Comparison of ENCODE assay signal across 29 cellular contexts in the genomic region with DNA sequence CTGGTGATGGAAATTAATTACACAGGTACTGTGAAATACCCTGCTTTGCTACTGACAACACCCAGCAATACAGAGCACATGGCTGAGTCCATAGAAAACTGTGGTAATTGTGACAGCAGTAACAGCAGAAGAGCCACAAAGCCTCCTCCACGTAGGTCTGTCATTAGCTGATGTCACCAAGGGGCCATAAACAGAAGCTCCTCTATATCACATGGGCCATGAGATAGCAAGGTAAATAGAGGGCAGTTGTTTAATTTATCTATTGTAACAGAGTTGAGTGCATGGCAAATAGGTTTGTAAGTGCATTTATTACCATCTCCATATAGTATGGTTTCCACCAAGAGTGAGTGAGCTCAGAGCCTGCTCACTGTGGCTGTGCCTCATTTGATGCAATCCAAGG.
A peak's percentile ranks its signal among the peaks of the same experiment; 100 is the strongest.
DNase-seq lines count a peak whose midpoint lies in the region; ATAC-seq and TF ChIP-seq lines count a peak whose summit lies in the region.
"Had no signal": no experiment of that assay in that cellular context is flagged by ENCODE, and none has a peak within 500 bp of the region (broad histone marks: within the 10 kb centered on the region; RNA-seq: fewer than 3 reads in every experiment).

No MANE protein-coding gene starts in this region.

- no peak overlapping the region for H3K4me3 ChIP-seq in epithelial cell of esophagus (ENCODE audit: low read length)
- H3K4me3 ChIP-seq: esophagus squamous epithelium, psoas muscle, sigmoid colon, SJSA1, stomach, thyroid gland had no signal

- CTCF ChIA-PET in RWPE1 (lab: Yijun Ruan, JAX), result interaction anchor here (0.5 kb wide), 1 partner anchor 386 kb away, joined by 7 read pairs; no protein-coding TSS in a partner anchor

- no peak for TF ChIP-seq CTCF in epithelial cell of esophagus (IDR thresholded peaks at IDR 0.05; ENCODE audit: insufficient read depth, low read depth, low read length, missing control alignments)
- TF ChIP-seq CTCF in RWPE1 (conservative IDR thresholded peaks at IDR 0.05; ENCODE audit: low read depth), result no peak

- DNase-seq in DMS53 (lab: John Stamatoyannopoulos, UW), result peak; percentile 99
- DNase-seq in NCI-H187 (lab: John Stamatoyannopoulos, UW), result peak; percentile 62 to 91
- peak; percentile 88 for DNase-seq in NCI-H510A (lab: John Stamatoyannopoulos, UW)
- peak; percentile 18 for DNase-seq in epithelial cell of esophagus (ENCODE audit: low read depth)
- DNase-seq in RWPE1 (ENCODE audit: low spot score), result no peak
- no peak for DNase-seq in KG1 (lab: John Stamatoyannopoulos, UW)
- DNase-seq in EL, result no peak
- DNase-seq: activated CD4-positive, alpha-beta T cell treated with anti-CD3 and anti-CD28 coated beads for 48 hours; activated CD8-positive, alpha-beta memory T cell treated with anti-CD3 and anti-CD28 coated beads for 24 hours; activated T-cell treated with anti-CD3 and anti-CD28 coated beads for 4 hours; amniotic stem cell; CD4-positive, alpha-beta memory T cell; cerebellar nuclear complex; esophagus squamous epithelium; foreskin keratinocyte; H9; head of caudate nucleus; islet precursor cell; naive thymus-derived CD4-positive, alpha-beta T cell; NCI-H1694 treated with DMSO at 0.1 percent for 48 hours; psoas muscle; sigmoid colon; stimulated activated CD4-positive, alpha-beta T cell treated with anti-CD3 and anti-CD28 coated beads, Interleukin-4, amount 100 ng/mL, for 1 hour; stomach; T1000; thyroid gland; WERI-Rb-1 had no signal

- ATAC-seq in HG03196 (IDR thresholded peaks at IDR 0.05; ENCODE audit: unreplicated experiment), result no peak
- ATAC-seq: foreskin keratinocyte; naive thymus-derived CD4-positive, alpha-beta T cell; psoas muscle had no signal

- POLR2A ChIA-PET in RWPE1 (lab: Yijun Ruan, JAX; ENCODE audit: low non-redundant PET), result no interaction called here

- H3K27ac ChIP-seq in RWPE1, result no peak overlapping the region
- H3K27ac ChIP-seq: esophagus squamous epithelium, foreskin keratinocyte, psoas muscle, sigmoid colon, SJSA1, stomach, thyroid gland, WERI-Rb-1 had no signal

Comparison
In these comparisons a context has a peak if more than half of its experiments do, and no peak if none do; other contexts are left out.
1. DNase-seq: peak in DMS53 (single experiment), NCI-H187 (2 of 2), NCI-H510A (single experiment) and epithelial cell of esophagus (single experiment); none in RWPE1 (single experiment), KG1 (single experiment) and EL (single experiment).